In the genomic region with DNA sequence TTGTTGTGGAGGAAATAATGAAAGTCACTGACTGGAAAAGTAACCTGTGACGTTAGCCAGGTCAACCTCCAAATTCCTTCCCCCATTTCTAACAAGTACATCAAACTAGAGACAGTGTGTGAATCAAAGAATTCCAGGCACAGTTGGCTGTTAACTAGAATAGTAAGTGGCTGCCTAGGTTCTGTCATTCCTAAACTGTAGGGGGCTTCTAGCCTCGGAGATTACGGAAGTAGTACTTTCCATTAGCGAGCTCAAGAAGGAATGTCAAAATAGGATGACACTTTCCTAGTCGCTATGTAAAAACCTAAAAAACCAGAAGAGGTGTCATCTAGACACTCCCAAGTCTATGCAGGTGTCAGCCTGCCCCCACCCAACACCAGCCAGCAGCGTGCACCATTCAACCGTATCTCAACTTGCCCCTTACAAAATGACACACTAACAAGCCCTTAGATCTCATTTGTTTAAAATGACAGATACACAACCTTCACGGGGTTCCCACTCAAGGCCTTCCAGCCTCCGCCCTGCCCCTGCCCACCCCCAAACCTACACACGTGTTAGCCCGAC, we compare ENCODE assay signal across 1 cellular context.
TF ChIP-seq lines count a peak whose summit lies in the region.

No MANE protein-coding gene starts in this region.

TF ChIP-seq in GM12878, 131 proteins besides CTCF, POLR2A, EP300 and RAD21 (continued from another document):
- TF ChIP-seq, protein P1, sequence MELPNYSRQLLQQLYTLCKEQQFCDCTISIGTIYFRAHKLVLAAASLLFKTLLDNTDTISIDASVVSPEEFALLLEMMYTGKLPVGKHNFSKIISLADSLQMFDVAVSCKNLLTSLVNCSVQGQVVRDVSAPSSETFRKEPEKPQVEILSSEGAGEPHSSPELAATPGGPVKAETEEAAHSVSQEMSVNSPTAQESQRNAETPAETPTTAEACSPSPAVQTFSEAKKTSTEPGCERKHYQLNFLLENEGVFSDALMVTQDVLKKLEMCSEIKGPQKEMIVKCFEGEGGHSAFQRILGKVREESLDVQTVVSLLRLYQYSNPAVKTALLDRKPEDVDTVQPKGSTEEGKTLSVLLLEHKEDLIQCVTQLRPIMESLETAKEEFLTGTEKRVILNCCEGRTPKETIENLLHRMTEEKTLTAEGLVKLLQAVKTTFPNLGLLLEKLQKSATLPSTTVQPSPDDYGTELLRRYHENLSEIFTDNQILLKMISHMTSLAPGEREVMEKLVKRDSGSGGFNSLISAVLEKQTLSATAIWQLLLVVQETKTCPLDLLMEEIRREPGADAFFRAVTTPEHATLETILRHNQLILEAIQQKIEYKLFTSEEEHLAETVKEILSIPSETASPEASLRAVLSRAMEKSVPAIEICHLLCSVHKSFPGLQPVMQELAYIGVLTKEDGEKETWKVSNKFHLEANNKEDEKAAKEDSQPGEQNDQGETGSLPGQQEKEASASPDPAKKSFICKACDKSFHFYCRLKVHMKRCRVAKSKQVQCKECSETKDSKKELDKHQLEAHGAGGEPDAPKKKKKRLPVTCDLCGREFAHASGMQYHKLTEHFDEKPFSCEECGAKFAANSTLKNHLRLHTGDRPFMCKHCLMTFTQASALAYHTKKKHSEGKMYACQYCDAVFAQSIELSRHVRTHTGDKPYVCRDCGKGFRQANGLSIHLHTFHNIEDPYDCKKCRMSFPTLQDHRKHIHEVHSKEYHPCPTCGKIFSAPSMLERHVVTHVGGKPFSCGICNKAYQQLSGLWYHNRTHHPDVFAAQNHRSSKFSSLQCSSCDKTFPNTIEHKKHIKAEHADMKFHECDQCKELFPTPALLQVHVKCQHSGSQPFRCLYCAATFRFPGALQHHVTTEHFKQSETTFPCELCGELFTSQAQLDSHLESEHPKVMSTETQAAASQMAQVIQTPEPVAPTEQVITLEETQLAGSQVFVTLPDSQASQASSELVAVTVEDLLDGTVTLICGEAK (IDR thresholded peaks at IDR 0.05; ENCODE audit: borderline replicate concordance) = no peak
- TF ChIP-seq FOXK2 (IDR thresholded peaks at IDR 0.05) (0 out of 2 replicates have a peak, but pooled peaks have one; percentile 32), CBFB (IDR thresholded peaks at IDR 0.05; ENCODE audit: low read depth) (no peak), NBN (IDR thresholded peaks at IDR 0.05) (peak; percentile 74; the same call in 1 of the 2 replicates)
- TF ChIP-seq, protein P2, sequence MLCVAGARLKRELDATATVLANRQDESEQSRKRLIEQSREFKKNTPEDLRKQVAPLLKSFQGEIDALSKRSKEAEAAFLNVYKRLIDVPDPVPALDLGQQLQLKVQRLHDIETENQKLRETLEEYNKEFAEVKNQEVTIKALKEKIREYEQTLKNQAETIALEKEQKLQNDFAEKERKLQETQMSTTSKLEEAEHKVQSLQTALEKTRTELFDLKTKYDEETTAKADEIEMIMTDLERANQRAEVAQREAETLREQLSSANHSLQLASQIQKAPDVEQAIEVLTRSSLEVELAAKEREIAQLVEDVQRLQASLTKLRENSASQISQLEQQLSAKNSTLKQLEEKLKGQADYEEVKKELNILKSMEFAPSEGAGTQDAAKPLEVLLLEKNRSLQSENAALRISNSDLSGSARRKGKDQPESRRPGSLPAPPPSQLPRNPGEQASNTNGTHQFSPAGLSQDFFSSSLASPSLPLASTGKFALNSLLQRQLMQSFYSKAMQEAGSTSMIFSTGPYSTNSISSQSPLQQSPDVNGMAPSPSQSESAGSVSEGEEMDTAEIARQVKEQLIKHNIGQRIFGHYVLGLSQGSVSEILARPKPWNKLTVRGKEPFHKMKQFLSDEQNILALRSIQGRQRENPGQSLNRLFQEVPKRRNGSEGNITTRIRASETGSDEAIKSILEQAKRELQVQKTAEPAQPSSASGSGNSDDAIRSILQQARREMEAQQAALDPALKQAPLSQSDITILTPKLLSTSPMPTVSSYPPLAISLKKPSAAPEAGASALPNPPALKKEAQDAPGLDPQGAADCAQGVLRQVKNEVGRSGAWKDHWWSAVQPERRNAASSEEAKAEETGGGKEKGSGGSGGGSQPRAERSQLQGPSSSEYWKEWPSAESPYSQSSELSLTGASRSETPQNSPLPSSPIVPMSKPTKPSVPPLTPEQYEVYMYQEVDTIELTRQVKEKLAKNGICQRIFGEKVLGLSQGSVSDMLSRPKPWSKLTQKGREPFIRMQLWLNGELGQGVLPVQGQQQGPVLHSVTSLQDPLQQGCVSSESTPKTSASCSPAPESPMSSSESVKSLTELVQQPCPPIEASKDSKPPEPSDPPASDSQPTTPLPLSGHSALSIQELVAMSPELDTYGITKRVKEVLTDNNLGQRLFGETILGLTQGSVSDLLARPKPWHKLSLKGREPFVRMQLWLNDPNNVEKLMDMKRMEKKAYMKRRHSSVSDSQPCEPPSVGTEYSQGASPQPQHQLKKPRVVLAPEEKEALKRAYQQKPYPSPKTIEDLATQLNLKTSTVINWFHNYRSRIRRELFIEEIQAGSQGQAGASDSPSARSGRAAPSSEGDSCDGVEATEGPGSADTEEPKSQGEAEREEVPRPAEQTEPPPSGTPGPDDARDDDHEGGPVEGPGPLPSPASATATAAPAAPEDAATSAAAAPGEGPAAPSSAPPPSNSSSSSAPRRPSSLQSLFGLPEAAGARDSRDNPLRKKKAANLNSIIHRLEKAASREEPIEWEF (IDR thresholded peaks at IDR 0.05; ENCODE audit: insufficient replicate concordance, low read depth, low read length) = no peak
- TF ChIP-seq, protein P3, sequence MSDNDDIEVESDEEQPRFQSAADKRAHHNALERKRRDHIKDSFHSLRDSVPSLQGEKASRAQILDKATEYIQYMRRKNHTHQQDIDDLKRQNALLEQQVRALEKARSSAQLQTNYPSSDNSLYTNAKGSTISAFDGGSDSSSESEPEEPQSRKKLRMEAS (IDR thresholded peaks at IDR 0.05; ENCODE audit: low read depth, low read length) = no peak
